8 cellular contexts compared by ENCODE assay signal in genomic region chr11:47271328-47271727, GRCh38. TPM values are rescaled to one million over a fixed set of nuclear protein-coding genes. Genes with fewer than 3 reads are reported as not detected.
DNase-seq lines count a peak whose midpoint lies in the region; ATAC-seq and TF ChIP-seq lines count a peak whose summit lies in the region.

No MANE protein-coding gene starts in this region.

- H3K36me3 ChIP-seq in BLaER1 (peaks cover 31% of the 10 kb centered on the region), Karpas-422 (ENCODE audit: insufficient read depth, low read length) (peaks cover 12% of the 10 kb centered on the region; the same call in 1 of the 2 replicates), testis (ENCODE audit: low read depth, missing control alignments) (no peaks in the 10 kb centered on the region)

- peak; percentile 55 for DNase-seq in Karpas-422
- no peak for DNase-seq in chondrocyte (ENCODE audit: low spot score)
- no peak for DNase-seq in neural crest cell (ENCODE audit: low read depth, low spot score)
- no peak for DNase-seq in testis
- no peak for DNase-seq in NCI-H1417 (lab: John Stamatoyannopoulos, UW)

- peaks cover 56% of the 10 kb centered on the region for H3K79me2 ChIP-seq in Karpas-422 (ENCODE audit: low read length)

- peak overlapping the region; percentile 85 for H3K9ac ChIP-seq in BLaER1
- H3K9ac ChIP-seq in Karpas-422 (ENCODE audit: low read length): peak overlapping the region; percentile 85

- TF ChIP-seq POLR2A in testis (IDR thresholded peaks at IDR 0.05): no peak

- ATAC-seq in HG03175 (IDR thresholded peaks at IDR 0.05; ENCODE audit: unreplicated experiment) (no peak), GM18519 (IDR thresholded peaks at IDR 0.05; ENCODE audit: low FRiP score, unreplicated experiment) (no peak)

- peak overlapping the region; percentile 74 for H3K27ac Mint-ChIP-seq in chondrocyte (ENCODE audit: unreplicated experiment)
- no peak overlapping the region for H3K27ac Mint-ChIP-seq in neural crest cell (ENCODE audit: unreplicated experiment)

- H3K4me3 Mint-ChIP-seq in chondrocyte (ENCODE audit: unreplicated experiment): peak overlapping the region; percentile 73
- peak overlapping the region; percentile 88 for H3K4me3 Mint-ChIP-seq in neural crest cell

- TF ChIP-seq CTCF in chondrocyte (IDR thresholded peaks at IDR 0.05) (no peak), neural crest cell (conservative IDR thresholded peaks at IDR 0.05) (no peak), testis (IDR thresholded peaks at IDR 0.05) (no peak)

- H3K4me1 Mint-ChIP-seq in chondrocyte (ENCODE audit: low read depth) (peaks cover 40% of the 10 kb centered on the region), neural crest cell (peaks cover 45% of the 10 kb centered on the region)

- H3K27me3 ChIP-seq in BLaER1 (no peaks in the 10 kb centered on the region), Karpas-422 (ENCODE audit: low read length) (no peaks in the 10 kb centered on the region), testis (no peaks in the 10 kb centered on the region)

- H4K20me1 ChIP-seq in BLaER1 (peaks cover 60% of the 10 kb centered on the region), Karpas-422 (ENCODE audit: insufficient read depth, low read depth, low read length) (peaks cover 40% of the 10 kb centered on the region)

- H3K27me3 Mint-ChIP-seq in chondrocyte (ENCODE audit: low read depth) (no peaks in the 10 kb centered on the region), neural crest cell (ENCODE audit: low read depth) (peaks cover 2% of the 10 kb centered on the region)

- H3K27ac ChIP-seq in BLaER1: peak overlapping the region; percentile 46
- H3K27ac ChIP-seq in Karpas-422 (ENCODE audit: low read length): peak overlapping the region; percentile 86
- H3K27ac ChIP-seq in testis: no peak overlapping the region

- H3K9me2 ChIP-seq in Karpas-422 (replicated peaks; ENCODE audit: insufficient read depth, low read length): no peaks in the 10 kb centered on the region

- peaks cover 4% of the 10 kb centered on the region for H3K36me3 Mint-ChIP-seq in chondrocyte (ENCODE audit: low read depth)
- H3K36me3 Mint-ChIP-seq in neural crest cell (ENCODE audit: low read depth): peaks cover 1% of the 10 kb centered on the region

- peaks cover 57% of the 10 kb centered on the region for H3K4me1 ChIP-seq in BLaER1
- H3K4me1 ChIP-seq in Karpas-422 (ENCODE audit: low read length): peaks cover 43% of the 10 kb centered on the region
- peaks cover 26% of the 10 kb centered on the region for H3K4me1 ChIP-seq in testis

- H3K4me2 ChIP-seq in BLaER1: peak overlapping the region; percentile 99
- peak overlapping the region; percentile 84 for H3K4me2 ChIP-seq in Karpas-422 (ENCODE audit: low read depth, low read length, poor library complexity, severe bottlenecking)

- H2AFZ ChIP-seq in Karpas-422 (ENCODE audit: low read length): no peak overlapping the region

- H3K9me3 Mint-ChIP-seq in chondrocyte (ENCODE audit: low read depth) (no peaks in the 10 kb centered on the region), neural crest cell (no peaks in the 10 kb centered on the region)

- H3K9me3 ChIP-seq in BLaER1 (no peaks in the 10 kb centered on the region), Karpas-422 (ENCODE audit: low read length) (no peaks in the 10 kb centered on the region), testis (no peaks in the 10 kb centered on the region)

- peak overlapping the region; percentile 76 for H3K4me3 ChIP-seq in BLaER1
- peak overlapping the region; percentile 78 for H3K4me3 ChIP-seq in Karpas-422 (ENCODE audit: low read length)
- peak overlapping the region in 1 of 2 donors; percentile 92 for H3K4me3 ChIP-seq in testis

- 53 to 57% methylated on average over 4 of the region's 4 CpGs for WGBS in testis, 2 donors

- intact Hi-C loops in testis (cut with DNase I; ENCODE audit: low total_unique reads): no loop called here

RNA-seq across cellular contexts. Expression of gene MADD, which starts 1.4 kb away (rescaled TPM):
- 31.2 and 53.5 TPM in 2 replicates for total RNA-seq in Karpas-422 (2014; rRNA removed; shearing (Covaris generic); ENCODE audit: low replicate concordance)
- 28.3 to 32.1 TPM (median 29.6 TPM) in 3 replicates for total RNA-seq in chondrocyte
- 56.2 and 59.2 TPM in 2 replicates for total RNA-seq in neural crest cell
- 100 to 1,000 TPM; 103 to 118 TPM for total RNA-seq in testis
- polyA plus RNA-seq in testis (ENCODE audit: insufficient read depth, low read depth, low replicate concordance): 87.8 TPM

RNA-seq across cellular contexts. Expression of gene NR1H3, which starts 13.5 kb away (rescaled TPM):
- 6.9 and 15.8 TPM in 2 replicates for total RNA-seq in Karpas-422 (2014; rRNA removed; shearing (Covaris generic); ENCODE audit: low replicate concordance)
- total RNA-seq in chondrocyte (3.2 to 7.0 TPM (median 4.8 TPM) in 3 replicates), neural crest cell (15.2 and 19.1 TPM in 2 replicates), testis (10 to 100 TPM; 29.4 to 38.2 TPM)
- 83.4 TPM for polyA plus RNA-seq in testis (ENCODE audit: insufficient read depth, low read depth, low replicate concordance)

RNA-seq across cellular contexts. Expression of gene ACP2, which starts 22.7 kb away (rescaled TPM):
- 20.7 and 42.1 TPM in 2 replicates for total RNA-seq in Karpas-422 (2014; rRNA removed; shearing (Covaris generic); ENCODE audit: low replicate concordance)
- total RNA-seq in chondrocyte (35.3 to 54.5 TPM (median 36.1 TPM) in 3 replicates), neural crest cell (41.0 and 41.7 TPM in 2 replicates), testis (10 to 100 TPM; 61.3 to 63.7 TPM)
- polyA plus RNA-seq in testis (ENCODE audit: insufficient read depth, low read depth, low replicate concordance): 40.3 TPM

RNA-seq across cellular contexts. Expression of gene DDB2, which starts 56.6 kb away (rescaled TPM):
- 21.1 and 26.4 TPM in 2 replicates for total RNA-seq in Karpas-422 (2014; rRNA removed; shearing (Covaris generic); ENCODE audit: low replicate concordance)
- 45.0 to 51.3 TPM (median 49.1 TPM) in 3 replicates for total RNA-seq in chondrocyte
- total RNA-seq in neural crest cell: 32.2 and 33.9 TPM in 2 replicates
- 10 to 100 TPM; 33.6 to 34.7 TPM for total RNA-seq in testis
- 20.7 TPM for polyA plus RNA-seq in testis (ENCODE audit: insufficient read depth, low read depth, low replicate concordance)

Comparison
In these comparisons a context has a peak if more than half of its experiments do, and no peak if none do; other contexts are left out.
1. H3K27ac ChIP-seq: peak in BLaER1 (single experiment) and Karpas-422 (single experiment); none in testis (0 of 2).